In genomic region chr4:10457255-10457801, GRCh38 we compare ENCODE assay signal across 8 cellular contexts. TPM values are rescaled to one million over a fixed set of nuclear protein-coding genes. Genes with fewer than 3 reads are reported as not detected.
DNase-seq lines count a peak whose midpoint lies in the region; ATAC-seq, FAIRE-seq and TF ChIP-seq lines count a peak whose summit lies in the region.

ZNF518B (minus strand) TSS chr4:10457426; CDS start chr4:10446328, 11,098 bp downstream.

- peak within 1 kb of the TSS; percentile 8; the same call in 1 of the 2 replicates for H3K27ac ChIP-seq in Karpas-422 (ENCODE audit: low read length)

- peak within 1 kb of the TSS; percentile 70; the same call in 1 of the 2 replicates for H2AFZ ChIP-seq in Karpas-422 (ENCODE audit: low read length)

- H3K27me3 ChIP-seq in Karpas-422 (ENCODE audit: low read length) (no peaks in the 10 kb centered on the region), bronchial epithelial cell (ENCODE audit: control insufficient read depth, insufficient read depth, low read length) (peaks cover 6% of the 10 kb centered on the region)

- DNase-seq in Karpas-422 (peak; percentile 92), bronchial epithelial cell (ENCODE audit: low read depth) (peak; percentile 42), inferior parietal cortex (ENCODE audit: extremely low spot score) (peak; percentile 53), COR-L47 (lab: John Stamatoyannopoulos, UW) (no peak)
- peak; percentile 78 for DNase-seq in stimulated activated CD4-positive, alpha-beta T cell treated with anti-CD3 and anti-CD28 coated beads, Interleukin-12 subunit alpha, Interleukin-12 subunit beta, amount 100 ng/mL, for 4 hours

- peaks cover 41% of the 10 kb centered on the region for H3K79me2 ChIP-seq in Karpas-422 (ENCODE audit: low read length)

- H3K9ac ChIP-seq in ES-I3 (ENCODE audit: low read depth, low read length) = peak within 1 kb of the TSS; percentile 77
- H3K9ac ChIP-seq in Karpas-422 (ENCODE audit: low read length) = peak within 1 kb of the TSS; percentile 75

- ATAC-seq in GM21717 (IDR thresholded peaks at IDR 0.05; ENCODE audit: unreplicated experiment) = peak; percentile 83

- FAIRE-seq in bronchial epithelial cell (lab: Jason Lieb, UNC) = no peak

- no peak for TF ChIP-seq CTCF in WI38 (IDR thresholded peaks at IDR 0.05; ENCODE audit: low read depth, low read length)
- no peak for TF ChIP-seq CTCF in bronchial epithelial cell (IDR thresholded peaks at IDR 0.05; ENCODE audit: insufficient read depth, low read length, severe bottlenecking)

- H3K9me2 ChIP-seq in Karpas-422 (replicated peaks; ENCODE audit: insufficient read depth, low read length) = no peaks in the 10 kb centered on the region

- H3K36me3 ChIP-seq in ES-I3 (ENCODE audit: insufficient read depth, low read length) = 0 out of 2 replicates have a peak, but pooled peaks cover 6% of the 10 kb centered on the region
- H3K36me3 ChIP-seq in Karpas-422 (ENCODE audit: insufficient read depth, low read length) = peaks cover 17% of the 10 kb centered on the region; the same call in 1 of the 2 replicates
- H3K36me3 ChIP-seq in bronchial epithelial cell (ENCODE audit: control insufficient read depth, insufficient read depth, low read length) = peaks cover 6% of the 10 kb centered on the region

- no peaks in the 10 kb centered on the region for H4K20me1 ChIP-seq in Karpas-422 (ENCODE audit: insufficient read depth, low read depth, low read length)

- H3K9me3 ChIP-seq in ES-I3 (ENCODE audit: control insufficient read depth, insufficient read depth, low read length) (no peaks in the 10 kb centered on the region), Karpas-422 (ENCODE audit: low read length) (no peaks in the 10 kb centered on the region)

- H3K4me3 ChIP-seq in Karpas-422 (ENCODE audit: low read length) (peak within 1 kb of the TSS; percentile 71), WI38 (ENCODE audit: low read depth, low read length) (peak within 1 kb of the TSS; percentile 65), bronchial epithelial cell (ENCODE audit: low read depth, low read length) (peak within 1 kb of the TSS; percentile 59)

- H3K4me2 ChIP-seq in Karpas-422 (ENCODE audit: low read depth, low read length, poor library complexity, severe bottlenecking) = peak within 1 kb of the TSS; percentile 81

- peaks cover 13% of the 10 kb centered on the region for H3K4me1 ChIP-seq in ES-I3 (ENCODE audit: insufficient read depth, low read length)
- peaks cover 28% of the 10 kb centered on the region for H3K4me1 ChIP-seq in Karpas-422 (ENCODE audit: low read length)

RNA-seq across cellular contexts. Expression of gene ZNF518B, which starts in this region (rescaled TPM):
- 29.7 and 76.6 TPM in 2 replicates for total RNA-seq in Karpas-422 (2014; rRNA removed; shearing (Covaris generic); ENCODE audit: low replicate concordance)
- total RNA-seq in bronchial epithelial cell = 30.5 and 40.3 TPM in 2 replicates
